Comparison of ENCODE assay signal across 13 cellular contexts in genomic region chr11:1073261-1073724, GRCh38. TPM values are rescaled to one million over a fixed set of nuclear protein-coding genes. Genes with fewer than 3 reads are reported as not detected.
A peak's percentile ranks its signal among the peaks of the same experiment; 100 is the strongest.
DNase-seq lines count a peak whose midpoint lies in the region; ATAC-seq and TF ChIP-seq lines count a peak whose summit lies in the region.
"Had no signal": no experiment of that assay in that cellular context is flagged by ENCODE, and none has a peak within 500 bp of the region (broad histone marks: within the 10 kb centered on the region; RNA-seq: fewer than 3 reads in every experiment).

No MANE protein-coding gene starts in this region.

- 13 to 42% (median 26%) methylated on average over 5 to 13 of the region's 13 CpGs for WGBS in stomach, 5 donors

- CTCF ChIA-PET in activated CD8-positive, alpha-beta T cell treated with anti-CD3 and anti-CD28 coated beads, Interleukin-2, amount 10 ng/mL, durations not matched to agents 7 days and 5 days (lab: Charles Lee), result no interaction called here

- H3K27me3 ChIP-seq in left ventricle myocardium inferior (ENCODE audit: low read depth), result peaks cover 33% of the 10 kb centered on the region
- H3K27me3 ChIP-seq in stomach, result peaks cover 0 to 64% (median 0%) of the 10 kb centered on the region in 3 donors

- H3K4me1 Mint-ChIP-seq in T-helper 17 cell, result peaks cover 2% of the 10 kb centered on the region
- no peaks in the 10 kb centered on the region for H3K4me1 Mint-ChIP-seq in activated CD8-positive, alpha-beta T cell treated with anti-CD3 and anti-CD28 coated beads, Interleukin-2, amount 10 ng/mL, durations not matched to agents 7 days and 5 days (ENCODE audit: low read depth)
- H3K4me1 Mint-ChIP-seq: central memory CD8-positive, alpha-beta T cell; neural crest cell had no signal

- no peak overlapping the region for H3K27ac Mint-ChIP-seq in T-helper 17 cell
- no peak overlapping the region for H3K27ac Mint-ChIP-seq in activated CD8-positive, alpha-beta T cell treated with anti-CD3 and anti-CD28 coated beads, Interleukin-2, amount 10 ng/mL, durations not matched to agents 7 days and 5 days

- DNase-seq in DMS153 (lab: John Stamatoyannopoulos, UW), result peak; percentile 27
- DNase-seq in DMS153 treated with DMSO at 0.1 percent for 48 hours (lab: John Stamatoyannopoulos, UW; ENCODE audit: unreplicated experiment), result no peak
- peak in 2 of 3 donors; percentile 2 to 7 for DNase-seq in T-helper 17 cell
- peak; percentile 42 for DNase-seq in left ventricle myocardium inferior
- DNase-seq in stomach, result peak; percentile 88
- no peak for DNase-seq in activated CD8-positive, alpha-beta T cell treated with anti-CD3 and anti-CD28 coated beads, Interleukin-2, amount 10 ng/mL, durations not matched to agents 7 days and 5 days

- no peak overlapping the region for H3K27ac ChIP-seq in left ventricle myocardium inferior (replicated peaks)
- H3K27ac ChIP-seq in stomach, result peak overlapping the region in 2 of 5 donors; percentile 23 to 32
- H3K27ac ChIP-seq: 22Rv1 had no signal

- POLR2A ChIA-PET in activated CD8-positive, alpha-beta T cell treated with anti-CD3 and anti-CD28 coated beads, Interleukin-2, amount 10 ng/mL, durations not matched to agents 7 days and 5 days (lab: Charles Lee), result no interaction called here

- TF ChIP-seq POLR2A in stomach (IDR thresholded peaks at IDR 0.05), result no peak

- H3K27me3 Mint-ChIP-seq in T-helper 17 cell, result peaks cover 13% of the 10 kb centered on the region
- H3K27me3 Mint-ChIP-seq in activated CD8-positive, alpha-beta T cell treated with anti-CD3 and anti-CD28 coated beads, Interleukin-2, amount 10 ng/mL, durations not matched to agents 7 days and 5 days (ENCODE audit: low read depth), result no peaks in the 10 kb centered on the region

- TF ChIP-seq CTCF in left ventricle myocardium inferior (IDR thresholded peaks at IDR 0.05; ENCODE audit: borderline replicate concordance) (no peak), stomach (IDR thresholded peaks at IDR 0.05) (no peak)

- H3K36me3 Mint-ChIP-seq in T-helper 17 cell (ENCODE audit: low read depth), result no peaks in the 10 kb centered on the region
- H3K36me3 Mint-ChIP-seq in activated CD8-positive, alpha-beta T cell treated with anti-CD3 and anti-CD28 coated beads, Interleukin-2, amount 10 ng/mL, durations not matched to agents 7 days and 5 days (ENCODE audit: low read depth), result no peaks in the 10 kb centered on the region

- H3K9me3 Mint-ChIP-seq in activated CD8-positive, alpha-beta T cell treated with anti-CD3 and anti-CD28 coated beads, Interleukin-2, amount 10 ng/mL, durations not matched to agents 7 days and 5 days (ENCODE audit: insufficient read depth), result no peaks in the 10 kb centered on the region
- H3K9me3 Mint-ChIP-seq: central memory CD8-positive, alpha-beta T cell; neural crest cell had no signal

- H3K4me3 ChIP-seq in left ventricle myocardium inferior, result no peak overlapping the region
- H3K4me3 ChIP-seq in stomach, result no peak overlapping the region

- no peak overlapping the region for H3K4me3 Mint-ChIP-seq in T-helper 17 cell
- no peak overlapping the region for H3K4me3 Mint-ChIP-seq in activated CD8-positive, alpha-beta T cell treated with anti-CD3 and anti-CD28 coated beads, Interleukin-2, amount 10 ng/mL, durations not matched to agents 7 days and 5 days
- H3K4me3 Mint-ChIP-seq: central memory CD8-positive, alpha-beta T cell; neural crest cell had no signal

- intact Hi-C loops in left ventricle myocardium inferior (cut with micrococcal nuclease), result no loop called here
- intact Hi-C loops in stomach (cut with DNase I; ENCODE audit: low total_unique reads), result no loop called here

- H3K4me1 ChIP-seq in left ventricle myocardium inferior, result peaks cover 17% of the 10 kb centered on the region
- H3K4me1 ChIP-seq in stomach, result peaks cover 5 to 25% (median 14%) of the 10 kb centered on the region in 4 donors

- H3K9me3 ChIP-seq in T-helper 17 cell (ENCODE audit: control insufficient read depth, low read length, poor library complexity, severe bottlenecking) (no peaks in the 10 kb centered on the region), left ventricle myocardium inferior (replicated peaks) (no peaks in the 10 kb centered on the region), stomach (no peaks in the 10 kb centered on the region)

- ATAC-seq in T-helper 17 cell (no peak), GM21526 (IDR thresholded peaks at IDR 0.05; ENCODE audit: low FRiP score, unreplicated experiment) (no peak), HG03571 (IDR thresholded peaks at IDR 0.05; ENCODE audit: unreplicated experiment) (no peak)
- no peak for ATAC-seq in activated CD8-positive, alpha-beta T cell treated with anti-CD3 and anti-CD28 coated beads, Interleukin-2, amount 10 ng/mL, durations not matched to agents 7 days and 5 days

- H3K36me3 ChIP-seq in left ventricle myocardium inferior (no peaks in the 10 kb centered on the region), stomach (no peaks in the 10 kb centered on the region)

- no peak for TF ChIP-seq EP300 in stomach (IDR thresholded peaks at IDR 0.05)

RNA-seq across cellular contexts. Expression of gene MUC2, which starts 1.4 kb away (rescaled TPM):
- total RNA-seq in T-helper 17 cell (not detected), left ventricle myocardium inferior (0.03 TPM), stomach (1,000 to 10,000 TPM in 1 of 5 donors, 1 to 10 TPM in 1, under 1 TPM in 3; under 0.01 to 1,040 (median 0.45) TPM)
- polyA plus RNA-seq in stomach, result not detected
- total RNA-seq in activated CD8-positive, alpha-beta T cell treated with anti-CD3 and anti-CD28 coated beads, Interleukin-2, amount 10 ng/mL, durations not matched to agents 7 days and 5 days, result not detected
- total RNA-seq: neural crest cell; T-helper 2 cell treated with Interferon-gamma antibody and Interleukin-4, amounts not matched to agents 100 ng/mL and 5 ng/mL, for 36 hours had no signal

RNA-seq across cellular contexts. Expression of gene MUC6, which starts 36.8 kb away (rescaled TPM):
- not detected for total RNA-seq in T-helper 17 cell
- not detected for total RNA-seq in left ventricle myocardium inferior
- total RNA-seq in stomach, result 100 to 1,000 TPM in 2 of 5 donors, 10 to 100 TPM in 2, under 1 TPM in 1; 0.29 to 215 (median 84.4) TPM
- polyA plus RNA-seq in stomach, result 100 to 1,000 TPM in 2 of 3 donors, 10 to 100 TPM in 1; 80.3 to 170 (median 150) TPM
- total RNA-seq in activated CD8-positive, alpha-beta T cell treated with anti-CD3 and anti-CD28 coated beads, Interleukin-2, amount 10 ng/mL, durations not matched to agents 7 days and 5 days, result not detected
- total RNA-seq: neural crest cell; subcutaneous adipose tissue; T-helper 2 cell treated with Interferon-gamma antibody and Interleukin-4, amounts not matched to agents 100 ng/mL and 5 ng/mL, for 36 hours had no signal

Comparison
In these comparisons a context has a peak if more than half of its experiments do, and no peak if none do; other contexts are left out.
1. DNase-seq: peak in DMS153 (single experiment), T-helper 17 cell (2 of 3), left ventricle myocardium inferior (single experiment) and stomach (single experiment); none in DMS153 treated with DMSO at 0.1 percent for 48 hours (single experiment) and activated CD8-positive, alpha-beta T cell treated with anti-CD3 and anti-CD28 coated beads, Interleukin-2, amount 10 ng/mL, durations not matched to agents 7 days and 5 days (single experiment).